11 cellular contexts compared by ENCODE assay signal in the genomic region with DNA sequence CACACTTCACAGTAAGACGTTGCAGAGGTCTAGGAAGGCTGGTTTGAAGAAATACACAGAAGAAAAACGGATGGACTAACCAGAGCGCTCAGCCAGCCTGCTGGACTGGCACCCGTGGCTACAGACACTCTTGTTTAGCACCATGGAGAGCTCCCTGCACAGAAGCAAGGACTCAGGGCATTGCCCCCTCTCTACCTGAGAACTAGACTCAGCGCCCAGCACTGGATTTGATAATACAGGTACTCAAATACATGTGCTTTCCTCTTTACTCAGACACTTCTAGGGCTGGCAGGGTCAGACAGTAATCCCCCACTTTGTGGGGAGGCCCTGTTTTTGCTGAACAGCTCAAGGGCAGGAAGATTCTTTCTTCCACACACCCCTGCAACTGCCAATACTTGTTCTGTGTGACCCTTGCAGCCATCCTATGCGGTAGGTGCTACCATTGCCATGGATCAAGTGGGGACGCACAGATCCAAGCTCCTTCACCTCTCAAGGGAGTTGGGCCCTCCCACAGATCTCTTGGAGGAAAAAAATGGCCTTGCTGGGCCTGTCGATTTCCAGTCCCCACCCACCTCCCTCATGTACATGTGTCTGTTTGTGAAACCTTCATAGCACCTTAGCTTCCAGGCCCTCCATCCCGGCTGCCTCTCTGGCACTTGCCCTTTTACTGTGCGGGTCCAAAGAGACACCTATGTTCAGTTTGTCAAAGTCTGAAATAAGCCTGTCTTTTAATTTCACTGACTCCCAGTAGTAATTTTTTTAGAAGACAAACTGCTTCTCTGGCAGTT. TPM values are rescaled to one million over a fixed set of nuclear protein-coding genes. Genes with fewer than 3 reads are reported as not detected.
A peak's percentile ranks its signal among the peaks of the same experiment; 100 is the strongest.
DNase-seq lines count a peak whose midpoint lies in the region; ATAC-seq and TF ChIP-seq lines count a peak whose summit lies in the region.
"Had no signal": no experiment of that assay in that cellular context is flagged by ENCODE, and none has a peak within 500 bp of the region (broad histone marks: within the 10 kb centered on the region; RNA-seq: fewer than 3 reads in every experiment).

No MANE protein-coding gene starts in this region.

- no peaks in the 10 kb centered on the region for H3K27me3 Mint-ChIP-seq in activated CD8-positive, alpha-beta memory T cell treated with anti-CD3 and anti-CD28 coated beads, Interleukin-2, amount 10 ng/mL, durations not matched to agents 7 days and 5 days

- H3K4me1 ChIP-seq in SJCRH30 (peaks cover 9% of the 10 kb centered on the region; the same call in 1 of the 2 replicates), tibial nerve (peaks cover 0 to 13% (median 10%) of the 10 kb centered on the region in 4 donors)

- H3K4me1 Mint-ChIP-seq in activated CD8-positive, alpha-beta memory T cell treated with anti-CD3 and anti-CD28 coated beads, Interleukin-2, amount 10 ng/mL, durations not matched to agents 7 days and 5 days = peaks cover 11% of the 10 kb centered on the region

- TF ChIP-seq POLR2A in tibial nerve (IDR thresholded peaks at IDR 0.05) = no peak

- no peak for TF ChIP-seq CTCF in fibroblast of villous mesenchyme (IDR thresholded peaks at IDR 0.05; ENCODE audit: insufficient read depth, low read depth, low read length)
- TF ChIP-seq CTCF in tibial nerve (IDR thresholded peaks at IDR 0.05) = no peak

- peak; percentile 58 for DNase-seq in activated CD8-positive, alpha-beta memory T cell treated with anti-CD3 and anti-CD28 coated beads, Interleukin-2, amount 10 ng/mL, durations not matched to agents 7 days and 5 days
- no peak for DNase-seq in activated CD8-positive, alpha-beta memory T cell treated with anti-CD3 and anti-CD28 coated beads, Interleukin-2, amount 50 U/mL, for 4 hours
- DNase-seq in SJCRH30 = peak; percentile 47 to 64
- DNase-seq in fibroblast of villous mesenchyme (ENCODE audit: low read depth) = peak; percentile 68
- DNase-seq in skeletal muscle cell (ENCODE audit: low read depth) = peak; percentile 20
- no peak for DNase-seq in stimulated activated CD4-positive, alpha-beta T cell treated with anti-CD3 and anti-CD28 coated beads, Interleukin-12 subunit alpha, Interleukin-12 subunit beta, amount 100 ng/mL, for 4 hours
- DNase-seq in tibial nerve (ENCODE audit: low spot score in 2 of 2) = no peak
- DNase-seq: NCI-H1092 treated with DMSO at 0.1 percent for 48 hours had no signal

- H3K27ac ChIP-seq in SJCRH30 = no peak overlapping the region
- no peak overlapping the region for H3K27ac ChIP-seq in tibial nerve
- H3K27ac ChIP-seq: BLaER1 had no signal

- 52% methylated on average over 9 to 10 of the region's 10 CpGs for WGBS in tibial nerve, 2 donors

- H3K4me3 Mint-ChIP-seq in activated CD8-positive, alpha-beta memory T cell treated with anti-CD3 and anti-CD28 coated beads, Interleukin-2, amount 10 ng/mL, durations not matched to agents 7 days and 5 days = no peak overlapping the region

- H3K27me3 ChIP-seq in SJCRH30 = no peaks in the 10 kb centered on the region
- no peaks in the 10 kb centered on the region for H3K27me3 ChIP-seq in tibial nerve
- H3K27me3 ChIP-seq: BLaER1 had no signal

- H3K9me3 ChIP-seq in SJCRH30 (replicated peaks) (no peaks in the 10 kb centered on the region), tibial nerve (no peaks in the 10 kb centered on the region)
- H3K9me3 ChIP-seq: BLaER1 had no signal

- ATAC-seq in activated CD8-positive, alpha-beta memory T cell treated with anti-CD3 and anti-CD28 coated beads, Interleukin-2, amount 10 ng/mL, durations not matched to agents 7 days and 5 days = no peak
- no peak for ATAC-seq in GM21528 (IDR thresholded peaks at IDR 0.05; ENCODE audit: low FRiP score, unreplicated experiment)
- ATAC-seq: activated CD4-positive, CD25-positive, alpha-beta regulatory T cell treated with anti-CD3 and anti-CD28 coated beads, Interleukin-2, amount 50 U/mL, for 24 hours had no signal

- H3K36me3 ChIP-seq in SJCRH30 (peaks cover 25% of the 10 kb centered on the region), tibial nerve (no peaks in the 10 kb centered on the region)
- H3K36me3 ChIP-seq: BLaER1 had no signal

- no peaks in the 10 kb centered on the region for H3K36me3 Mint-ChIP-seq in activated CD8-positive, alpha-beta memory T cell treated with anti-CD3 and anti-CD28 coated beads, Interleukin-2, amount 10 ng/mL, durations not matched to agents 7 days and 5 days

- TF ChIP-seq EP300 in tibial nerve (IDR thresholded peaks at IDR 0.05) = no peak

- H3K4me3 ChIP-seq in SJCRH30 (no peak overlapping the region), fibroblast of villous mesenchyme (ENCODE audit: low read depth, low read length) (no peak overlapping the region), skeletal muscle cell (ENCODE audit: low read depth, low read length) (no peak overlapping the region), tibial nerve (no peak overlapping the region)
- H3K4me3 ChIP-seq: BLaER1 had no signal

- no peak overlapping the region for H3K27ac Mint-ChIP-seq in activated CD8-positive, alpha-beta memory T cell treated with anti-CD3 and anti-CD28 coated beads, Interleukin-2, amount 10 ng/mL, durations not matched to agents 7 days and 5 days

- CTCF ChIA-PET in activated CD8-positive, alpha-beta memory T cell treated with anti-CD3 and anti-CD28 coated beads, Interleukin-2, amount 10 ng/mL, durations not matched to agents 7 days and 5 days (lab: Charles Lee) = interaction anchor here (0.6 kb wide), 1 partner anchor 9 kb away, joined by 3 read pairs; no protein-coding TSS in a partner anchor

- H3K9me3 Mint-ChIP-seq in activated CD8-positive, alpha-beta memory T cell treated with anti-CD3 and anti-CD28 coated beads, Interleukin-2, amount 10 ng/mL, durations not matched to agents 7 days and 5 days (ENCODE audit: low read depth) = no peaks in the 10 kb centered on the region

RNA-seq across cellular contexts. Expression of gene P2RX6, which starts 5.1 kb away (rescaled TPM):
- under 1 TPM; 0.32 to 0.42 TPM for total RNA-seq in activated CD8-positive, alpha-beta memory T cell treated with anti-CD3 and anti-CD28 coated beads, Interleukin-2, amount 10 ng/mL, durations not matched to agents 7 days and 5 days
- total RNA-seq in SJCRH30 (2014; rRNA removed; shearing (Covaris generic)) = 10.0 and 11.3 TPM in 2 replicates
- 1.3 and 3.5 TPM in 2 replicates for total RNA-seq in fibroblast of villous mesenchyme
- 1 to 10 TPM in 1 of 4 donors, under 1 TPM in 3; 0.63 to 3.3 (median 0.78) TPM for total RNA-seq in tibial nerve

RNA-seq across cellular contexts. Expression of gene THAP7, which starts 7.9 kb away (rescaled TPM):
- total RNA-seq in activated CD8-positive, alpha-beta memory T cell treated with anti-CD3 and anti-CD28 coated beads, Interleukin-2, amount 10 ng/mL, durations not matched to agents 7 days and 5 days = 10 to 100 TPM; 25.9 to 28.7 TPM
- 42.1 and 47.8 TPM in 2 replicates for total RNA-seq in SJCRH30 (2014; rRNA removed; shearing (Covaris generic))
- total RNA-seq in fibroblast of villous mesenchyme (21.6 and 22.9 TPM in 2 replicates), tibial nerve (10 to 100 TPM; 46.9 to 71.8 (median 49.3) TPM)

RNA-seq across cellular contexts. Expression of gene SLC7A4, which starts 22.5 kb away (rescaled TPM):
- under 1 TPM; 0.16 to 0.53 TPM for total RNA-seq in activated CD8-positive, alpha-beta memory T cell treated with anti-CD3 and anti-CD28 coated beads, Interleukin-2, amount 10 ng/mL, durations not matched to agents 7 days and 5 days
- total RNA-seq in SJCRH30 (2014; rRNA removed; shearing (Covaris generic)) = not detected in 2 replicates
- total RNA-seq in fibroblast of villous mesenchyme (0.32 and 2.2 TPM in 2 replicates), tibial nerve (1 to 10 TPM in 1 of 4 donors, under 1 TPM in 1, not detected in 2; 0.22 to 1.3 TPM)

RNA-seq across cellular contexts. Expression of gene LZTR1, which starts 27.7 kb away (rescaled TPM):
- total RNA-seq in activated CD8-positive, alpha-beta memory T cell treated with anti-CD3 and anti-CD28 coated beads, Interleukin-2, amount 10 ng/mL, durations not matched to agents 7 days and 5 days = 10 to 100 TPM; 69.3 to 78.0 TPM
- total RNA-seq in SJCRH30 (2014; rRNA removed; shearing (Covaris generic)) = 24.5 and 39.9 TPM in 2 replicates
- 55.1 and 60.9 TPM in 2 replicates for total RNA-seq in fibroblast of villous mesenchyme
- total RNA-seq in tibial nerve = 100 to 1,000 TPM in 1 of 4 donors, 10 to 100 TPM in 3; 59.8 to 127 (median 66.5) TPM

RNA-seq across cellular contexts. Expression of gene LRRC74B, which starts 35.9 kb away (rescaled TPM):
- total RNA-seq in activated CD8-positive, alpha-beta memory T cell treated with anti-CD3 and anti-CD28 coated beads, Interleukin-2, amount 10 ng/mL, durations not matched to agents 7 days and 5 days = not detected
- total RNA-seq in SJCRH30 (2014; rRNA removed; shearing (Covaris generic)) = not detected in 2 replicates
- total RNA-seq in fibroblast of villous mesenchyme = not detected in 2 replicates
- total RNA-seq in tibial nerve = under 1 TPM in 1 of 4 donors, not detected in 3; 0.39 TPM

Comparison
In these comparisons a context has a peak if more than half of its experiments do, and no peak if none do; other contexts are left out.
1. DNase-seq: peak in activated CD8-positive, alpha-beta memory T cell treated with anti-CD3 and anti-CD28 coated beads, Interleukin-2, amount 10 ng/mL, durations not matched to agents 7 days and 5 days (single experiment), SJCRH30 (2 of 2), fibroblast of villous mesenchyme (single experiment) and skeletal muscle cell (single experiment); none in activated CD8-positive, alpha-beta memory T cell treated with anti-CD3 and anti-CD28 coated beads, Interleukin-2, amount 50 U/mL, for 4 hours (single experiment), stimulated activated CD4-positive, alpha-beta T cell treated with anti-CD3 and anti-CD28 coated beads, Interleukin-12 subunit alpha, Interleukin-12 subunit beta, amount 100 ng/mL, for 4 hours (single experiment) and tibial nerve (0 of 2).